18 cellular contexts compared by ENCODE assay signal in the genomic region with DNA sequence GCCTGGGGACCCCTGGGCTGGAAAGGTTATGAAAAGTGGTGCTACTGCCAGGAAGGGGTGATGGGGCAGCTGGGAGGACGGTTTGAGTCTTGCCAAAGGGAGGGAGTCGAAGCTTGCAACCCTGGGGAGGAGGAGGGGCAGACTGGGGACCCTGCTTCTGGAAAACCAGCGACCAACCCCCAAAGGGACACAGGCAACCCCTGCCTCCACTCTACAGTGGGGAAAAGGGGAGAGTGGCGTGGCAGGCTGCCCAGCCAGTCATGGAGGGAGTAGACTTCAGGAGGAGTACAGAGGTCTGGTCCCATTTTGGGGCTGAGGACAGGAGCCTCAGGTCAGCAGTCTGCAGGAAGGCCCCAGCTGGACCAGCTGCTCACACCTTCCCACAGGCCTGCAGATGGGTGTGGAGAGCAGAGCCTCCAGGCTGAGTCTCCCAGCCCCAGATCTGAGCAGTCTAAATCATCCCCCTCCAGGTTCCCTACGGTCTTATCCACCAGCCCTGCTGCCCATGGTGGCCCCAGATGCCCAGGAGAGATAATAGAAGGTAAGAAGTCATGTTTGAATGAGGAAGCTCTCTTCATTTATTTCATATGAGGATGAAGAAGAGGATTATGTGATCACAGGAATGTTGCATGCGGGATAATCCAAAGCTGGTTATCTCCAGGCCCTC. TPM values are rescaled to one million over a fixed set of nuclear protein-coding genes. Genes with fewer than 3 reads are reported as not detected.
DNase-seq lines count a peak whose midpoint lies in the region; ATAC-seq and TF ChIP-seq lines count a peak whose summit lies in the region.
"Had no signal": no experiment of that assay in that cellular context is flagged by ENCODE, and none has a peak within 500 bp of the region (broad histone marks: within the 10 kb centered on the region; RNA-seq: fewer than 3 reads in every experiment).

No MANE protein-coding gene starts in this region.

- TF ChIP-seq CTCF in GM10266 (IDR thresholded peaks at IDR 0.05; ENCODE audit: control insufficient read depth, insufficient read depth, low read depth, missing control alignments) (no peak), VCaP (conservative IDR thresholded peaks at IDR 0.05) (no peak)

- no peak for DNase-seq in activated CD4-positive, alpha-beta T cell treated with anti-CD3 and anti-CD28 coated beads, Interleukin-2, amount 10 ng/mL, durations not matched to agents 24 days and 14 days
- no peak for DNase-seq in activated CD4-positive, alpha-beta T cell treated with anti-CD3 and anti-CD28 coated beads, Interleukin-2, amount 50 U/mL, for 4 hours
- DNase-seq in GM10266 (ENCODE audit: extremely low spot score) (peak; percentile 4), DMS 273 (lab: John Stamatoyannopoulos, UW; ENCODE audit: unreplicated experiment) (no peak), NOMO-1 (lab: John Stamatoyannopoulos, UW; ENCODE audit: unreplicated experiment in 2 of 2) (no peak)
- DNase-seq in naive thymus-derived CD4-positive, alpha-beta T cell, result no peak
- DNase-seq: activated CD4-positive, CD25-positive, alpha-beta regulatory T cell treated with anti-CD3 and anti-CD28 coated beads, Interleukin-2, amount 50 U/mL, for 72 hours; effector memory CD4-positive, alpha-beta T cell; foreskin fibroblast had no signal

- H3K36me3 ChIP-seq in naive thymus-derived CD4-positive, alpha-beta T cell (ENCODE audit: control insufficient read depth in 2 of 3, insufficient read depth in 3 of 3, low read length in 3 of 3), result peaks cover 3 to 25% (median 4%) of the 10 kb centered on the region in 3 experiments

- no peaks in the 10 kb centered on the region for H3K9me3 Mint-ChIP-seq in activated CD4-positive, alpha-beta T cell treated with anti-CD3 and anti-CD28 coated beads, Interleukin-2, amount 10 ng/mL, durations not matched to agents 24 days and 14 days
- no peaks in the 10 kb centered on the region for H3K9me3 Mint-ChIP-seq in naive thymus-derived CD4-positive, alpha-beta T cell

- H3K27ac Mint-ChIP-seq in activated CD4-positive, alpha-beta T cell treated with anti-CD3 and anti-CD28 coated beads, Interleukin-2, amount 10 ng/mL, durations not matched to agents 24 days and 14 days, result peak overlapping the region; percentile 8
- peak overlapping the region in 3 of 9 donors; percentile 1 to 46 (median 8) for H3K27ac Mint-ChIP-seq in naive thymus-derived CD4-positive, alpha-beta T cell

- ATAC-seq in naive thymus-derived CD4-positive, alpha-beta T cell, result no peak
- ATAC-seq in HG03378 (IDR thresholded peaks at IDR 0.05; ENCODE audit: unreplicated experiment), result no peak
- ATAC-seq: SK-N-SH treated with all-trans-retinoic acid at 6 μM for 48 hours had no signal

- peaks cover 23% of the 10 kb centered on the region for H3K36me3 Mint-ChIP-seq in activated CD4-positive, alpha-beta T cell treated with anti-CD3 and anti-CD28 coated beads, Interleukin-2, amount 10 ng/mL, durations not matched to agents 24 days and 14 days (ENCODE audit: low read depth)
- peaks cover 7 to 11% (median 8%) of the 10 kb centered on the region in 5 donors for H3K36me3 Mint-ChIP-seq in naive thymus-derived CD4-positive, alpha-beta T cell

- intact Hi-C loops in activated CD4-positive, alpha-beta T cell treated with anti-CD3 and anti-CD28 coated beads, Interleukin-2, amount 10 ng/mL, durations not matched to agents 24 days and 14 days (cut with micrococcal nuclease), result no loop called here
- intact Hi-C loops in naive thymus-derived CD4-positive, alpha-beta T cell (cut with micrococcal nuclease), result loop anchor here in 1 of 2 donors (5.0 kb wide), 1 partner anchor 39 kb away; no protein-coding TSS in a partner anchor

- H3K9me3 ChIP-seq in naive thymus-derived CD4-positive, alpha-beta T cell (ENCODE audit: control insufficient read depth in 2 of 3, low read length in 3 of 3), result no peaks in the 10 kb centered on the region

- CTCF ChIA-PET in naive thymus-derived CD4-positive, alpha-beta T cell (lab: Charles Lee), result interaction anchor here (0.6 kb wide), 1 partner anchor 1264 kb away, joined by 3 read pairs; no protein-coding TSS in a partner anchor

- no peak overlapping the region for H3K4me3 ChIP-seq in naive thymus-derived CD4-positive, alpha-beta T cell (ENCODE audit: low read length)
- H3K4me3 ChIP-seq: smooth muscle cell had no signal

- H3K27ac ChIP-seq in VCaP, result peak overlapping the region; percentile 35
- no peak overlapping the region for H3K27ac ChIP-seq in naive thymus-derived CD4-positive, alpha-beta T cell (ENCODE audit: low read depth, low read length)

- no peaks in the 10 kb centered on the region for H3K4me1 ChIP-seq in naive thymus-derived CD4-positive, alpha-beta T cell (ENCODE audit: control insufficient read depth in 2 of 2, insufficient read depth in 2 of 2, low read length in 2 of 2)

- no peaks in the 10 kb centered on the region for H3K27me3 Mint-ChIP-seq in activated CD4-positive, alpha-beta T cell treated with anti-CD3 and anti-CD28 coated beads, Interleukin-2, amount 10 ng/mL, durations not matched to agents 24 days and 14 days
- H3K27me3 Mint-ChIP-seq in naive thymus-derived CD4-positive, alpha-beta T cell, result no peaks in the 10 kb centered on the region

- H3K27me3 ChIP-seq in naive thymus-derived CD4-positive, alpha-beta T cell (ENCODE audit: control insufficient read depth in 2 of 2, insufficient read depth in 2 of 2, low read length in 2 of 2), result no peaks in the 10 kb centered on the region

- POLR2A ChIA-PET in naive thymus-derived CD4-positive, alpha-beta T cell (lab: Charles Lee), result interaction anchor here (1.7 kb wide), 1 partner anchor 76 kb away, joined by 4 read pairs; a partner anchor contains a TSS

- peak overlapping the region; percentile 35 for H3K4me3 Mint-ChIP-seq in activated CD4-positive, alpha-beta T cell treated with anti-CD3 and anti-CD28 coated beads, Interleukin-2, amount 10 ng/mL, durations not matched to agents 24 days and 14 days
- peak overlapping the region in 7 of 10 donors; percentile 3 to 72 (median 38) for H3K4me3 Mint-ChIP-seq in naive thymus-derived CD4-positive, alpha-beta T cell

- peaks cover 24% of the 10 kb centered on the region for H3K4me1 Mint-ChIP-seq in activated CD4-positive, alpha-beta T cell treated with anti-CD3 and anti-CD28 coated beads, Interleukin-2, amount 10 ng/mL, durations not matched to agents 24 days and 14 days
- H3K4me1 Mint-ChIP-seq in naive thymus-derived CD4-positive, alpha-beta T cell, result peaks cover 13 to 31% (median 26%) of the 10 kb centered on the region in 7 donors

RNA-seq across cellular contexts. Expression of a gene that starts 3.3 kb away (rescaled TPM):
- 106 and 108 TPM in 2 replicates for total RNA-seq in activated CD4-positive, alpha-beta T cell treated with anti-CD3 and anti-CD28 coated beads, Interleukin-2, amount 10 ng/mL, durations not matched to agents 24 days and 14 days
- total RNA-seq in naive thymus-derived CD4-positive, alpha-beta T cell, result 100 to 1,000 TPM in 1 of 5 experiments, 10 to 100 TPM in 4; 66.8 to 108 (median 80.2) TPM
- polyA plus RNA-seq in naive thymus-derived CD4-positive, alpha-beta T cell, result 100 to 1,000 TPM in 1 of 2 donors, 10 to 100 TPM in 1; 66.3 to 122 TPM

RNA-seq across cellular contexts. Expression of a gene that starts 4.3 kb away (rescaled TPM):
- 5.0 TPM in 2 replicates for total RNA-seq in activated CD4-positive, alpha-beta T cell treated with anti-CD3 and anti-CD28 coated beads, Interleukin-2, amount 10 ng/mL, durations not matched to agents 24 days and 14 days
- total RNA-seq in naive thymus-derived CD4-positive, alpha-beta T cell, result 1 to 10 TPM; 3.3 to 5.7 (median 4.9) TPM
- 1 to 10 TPM; 2.3 to 2.9 TPM for polyA plus RNA-seq in naive thymus-derived CD4-positive, alpha-beta T cell
- total RNA-seq: osteocyte, smooth muscle cell had no signal

RNA-seq across cellular contexts. Expression of a gene that starts 9.0 kb away (rescaled TPM):
- total RNA-seq in activated CD4-positive, alpha-beta T cell treated with anti-CD3 and anti-CD28 coated beads, Interleukin-2, amount 10 ng/mL, durations not matched to agents 24 days and 14 days, result 0.42 TPM in 1 of 2 replicates, not detected in the other
- not detected for total RNA-seq in naive thymus-derived CD4-positive, alpha-beta T cell
- not detected for polyA plus RNA-seq in naive thymus-derived CD4-positive, alpha-beta T cell
- total RNA-seq: bronchial epithelial cell, NCI-H460, OCI-LY7, osteocyte had no signal

RNA-seq across cellular contexts. Expression of a gene that starts 10.0 kb away (rescaled TPM):
- 0.36 TPM in 1 of 2 replicates, not detected in the other for total RNA-seq in activated CD4-positive, alpha-beta T cell treated with anti-CD3 and anti-CD28 coated beads, Interleukin-2, amount 10 ng/mL, durations not matched to agents 24 days and 14 days
- not detected for total RNA-seq in naive thymus-derived CD4-positive, alpha-beta T cell
- polyA plus RNA-seq in naive thymus-derived CD4-positive, alpha-beta T cell, result not detected
- total RNA-seq: OCI-LY7, osteocyte, smooth muscle cell had no signal

RNA-seq across cellular contexts. Expression of a gene that starts 34.3 kb away (rescaled TPM):
- total RNA-seq in activated CD4-positive, alpha-beta T cell treated with anti-CD3 and anti-CD28 coated beads, Interleukin-2, amount 10 ng/mL, durations not matched to agents 24 days and 14 days, result not detected in 2 replicates
- total RNA-seq in naive thymus-derived CD4-positive, alpha-beta T cell, result not detected
- not detected for polyA plus RNA-seq in naive thymus-derived CD4-positive, alpha-beta T cell
- total RNA-seq: bronchial epithelial cell, HT1080, NCI-H460, OCI-LY7, osteocyte, smooth muscle cell had no signal
- polyA plus RNA-seq: smooth muscle cell had no signal
